Comparison of ENCODE assay signal across 27 cellular contexts in the genomic region with DNA sequence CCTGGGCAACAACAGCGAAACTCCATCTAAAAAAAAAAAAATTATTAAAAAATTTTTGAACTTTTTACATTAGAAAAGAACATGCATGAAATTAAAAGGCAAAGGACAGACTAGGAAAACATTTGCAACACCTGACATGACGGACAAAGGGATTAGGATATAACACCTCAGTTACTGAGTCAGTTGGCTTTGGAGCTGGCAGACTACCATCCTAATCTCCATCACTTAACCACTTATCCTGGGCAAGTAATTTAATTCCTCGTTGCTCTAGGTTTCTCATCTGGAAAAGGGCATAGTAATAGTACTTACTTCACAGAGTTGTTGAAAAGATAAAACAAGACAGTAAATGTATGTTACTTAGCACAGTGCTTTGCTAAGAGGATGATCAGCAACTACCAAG.
"Had no signal": no experiment of that assay in that cellular context is flagged by ENCODE, and none has a peak within 500 bp of the region (broad histone marks: within the 10 kb centered on the region; RNA-seq: fewer than 3 reads in every experiment).

No MANE protein-coding gene starts in this region.

- H3K9me3 Mint-ChIP-seq: IgD-negative memory B cell had no signal

- H3K27ac Mint-ChIP-seq: IgD-negative memory B cell, T-helper 17 cell had no signal

- H3K9ac ChIP-seq: KMS-11 had no signal

- H3K4me3 Mint-ChIP-seq: IgD-negative memory B cell, T-helper 17 cell had no signal

- H3K27me3 Mint-ChIP-seq: IgD-negative memory B cell, T-helper 17 cell had no signal

- H3K4me3 ChIP-seq: K562 had no signal

- DNase-seq: Kasumi-1; MM.1S; MV-4-11; NCI-H1048; NCI-H1105; NCI-H1417; NCI-H1436 treated with DMSO at 0.1 percent for 48 hours; NCI-H1694 treated with DMSO at 0.1 percent for 48 hours; NCI-H1930; NCI-H2081; NCI-H2107; NCI-H2171 treated with DMSO at 0.1 percent for 48 hours; NCI-H345; NCI-H446 treated with DMSO at 0.1 percent for 48 hours; NCI-H510A treated with DMSO at 0.1 percent for 48 hours; NCI-H69; NCI-H774; NK-92 treated with Interleukin-12 subunit alpha and Interleukin-12 subunit beta, amount 100 ng/mL, for 24 hours; PC-3; SHP77; T-helper 1 cell; T-helper 17 cell had no signal

- H3K27ac ChIP-seq: HL-60, KMS-11, RWPE1 had no signal
